In genomic region chr20:15507151-15507550, GRCh38 we compare ENCODE assay signal across 8 cellular contexts.
"Had no signal": no experiment of that assay in that cellular context is flagged by ENCODE, and none has a peak within 500 bp of the region (broad histone marks: within the 10 kb centered on the region; RNA-seq: fewer than 3 reads in every experiment).

No MANE protein-coding gene starts in this region.

- H3K4me3 ChIP-seq: GM12878 had no signal

- FAIRE-seq: G401.6, GM12878, GM12891, GM12892, GM18507, GM19239 had no signal

- ATAC-seq: GM12878 had no signal

- DNase-seq: GDM1, GF-D8 had no signal
